Comparison of ENCODE assay signal across 8 cellular contexts in the genomic region with DNA sequence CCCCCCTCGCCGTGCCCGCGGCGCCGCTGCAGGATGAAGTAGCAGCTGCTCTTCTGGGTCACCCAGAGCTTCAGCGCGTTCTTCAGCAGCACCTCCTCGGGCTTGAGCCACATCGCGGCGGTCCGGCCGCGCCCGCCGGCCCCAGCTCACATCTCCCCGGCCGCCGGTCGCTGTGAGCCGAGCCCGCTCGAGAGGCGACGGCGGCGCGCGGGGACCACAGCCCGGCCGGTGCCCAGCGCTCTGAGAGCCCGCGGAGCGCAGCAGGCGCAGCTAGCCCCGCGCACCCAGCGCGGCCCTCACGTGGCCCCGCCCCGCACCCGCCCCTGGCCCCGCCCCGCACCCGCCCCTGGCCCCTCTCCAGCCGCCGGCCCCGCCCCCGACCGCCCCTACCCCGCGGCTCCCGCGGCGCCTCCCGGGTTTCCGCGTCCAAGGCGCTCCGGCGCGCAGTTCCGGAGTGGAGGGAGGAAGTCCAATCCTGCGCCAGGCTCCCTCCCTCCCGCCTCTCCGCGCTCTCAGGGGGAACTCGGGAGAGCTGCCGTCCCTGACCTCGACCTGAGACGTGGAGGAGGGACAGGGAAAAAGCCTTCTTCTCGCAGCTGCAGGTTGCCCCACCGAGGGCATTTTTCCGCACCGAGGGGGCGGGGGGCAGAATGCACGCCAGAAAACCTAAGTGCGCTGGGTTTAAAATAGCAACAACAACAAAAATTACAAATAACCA. TPM values are rescaled to one million over a fixed set of nuclear protein-coding genes. Genes with fewer than 3 reads are reported as not detected.
DNase-seq lines count a peak whose midpoint lies in the region; ATAC-seq, FAIRE-seq and TF ChIP-seq lines count a peak whose summit lies in the region.

A gene (minus strand): TSS at position 242 of the 718 bp plus-strand sequence. CDS start 129 bp downstream, at position 113.

- peak; percentile 52 for ATAC-seq in GM18858 (IDR thresholded peaks at IDR 0.05; ENCODE audit: unreplicated experiment)
- ATAC-seq in HG03097 (IDR thresholded peaks at IDR 0.05; ENCODE audit: low FRiP score, unreplicated experiment): peak; percentile 56
- peak; percentile 67 for ATAC-seq in HepG2

- BruUV-seq in A673 (replicated peaks; lab: Mats Ljungman, UMichigan) (no TSS peak), HepG2 (replicated peaks; lab: Mats Ljungman, UMichigan) (no TSS peak)

- H3K36me3 ChIP-seq in A673 (ENCODE audit: insufficient read depth, low read length, poor library complexity, severe bottlenecking): no peaks in the 10 kb centered on the region
- H3K36me3 ChIP-seq in HepG2 (replicated peaks in 1 of 2; ENCODE audit: control insufficient read depth in 1 of 2, insufficient read depth in 2 of 2, low read length in 2 of 2): peaks cover 2 to 9% of the 10 kb centered on the region in 2 experiments; a peak in 3 of 5 replicates

- peaks cover 45% of the 10 kb centered on the region for H3K79me2 ChIP-seq in HepG2 (ENCODE audit: insufficient read depth, low read length)

- H3K4me3 ChIP-seq in A673 (ENCODE audit: low read depth, low read length, poor library complexity, severe bottlenecking): peak within 1 kb of the TSS; percentile 67
- peak within 1 kb of the TSS; percentile 83 to 97 (median 89) for H3K4me3 ChIP-seq in HepG2 (replicated peaks in 1 of 3; ENCODE audit: insufficient read depth in 1 of 3, low read depth in 2 of 3, low read length in 3 of 3)

- H4K20me1 ChIP-seq in HepG2 (ENCODE audit: insufficient read depth, low read length): peaks cover 32% of the 10 kb centered on the region

- peak within 1 kb of the TSS; percentile 95 for H3K4me2 ChIP-seq in HepG2 (ENCODE audit: low read depth, low read length)

- POLR2A ChIA-PET in A673 (lab: Charles Lee; ENCODE audit: low non-redundant PET): interaction anchor here (0.6 kb wide), 3 partner anchors 118 to 440 kb away, joined by 3 to 6 read pairs (median 4); no protein-coding TSS in a partner anchor
- POLR2A ChIA-PET in HepG2 (lab: Yijun Ruan, JAX): interaction anchor here (0.6 to 6.4 kb wide), 18 partner anchors 10 to 148 kb away, joined by 3 to 54 read pairs (median 8); a partner anchor contains a TSS

- H3K27ac ChIP-seq in A673 (ENCODE audit: low read depth, low read length, poor library complexity, severe bottlenecking) (peak within 1 kb of the TSS; percentile 63), HepG2 (ENCODE audit: extremely low read length, insufficient read depth, low read length) (peak within 1 kb of the TSS; percentile 74)

- TF ChIP-seq CTCF in A673 (conservative IDR thresholded peaks at IDR 0.05; ENCODE audit: low read depth, low read length) (no peak), HepG2 (CRISPR knock-in tag; IDR thresholded peaks at IDR 0.05) (peak; percentile 15; the same call in 1 of the 2 replicates)

- H3K4me1 ChIP-seq in A673 (ENCODE audit: insufficient read depth, low read length, poor library complexity, severe bottlenecking) (peaks cover 13% of the 10 kb centered on the region), HepG2 (ENCODE audit: insufficient read depth, low read length) (peaks cover 61% of the 10 kb centered on the region)

- in situ Hi-C loops in HepG2 (cut with HindIII; ENCODE audit: extremely low pct_ligation_motif_present, low pct_unique_long_range_greater_than_20kb): loop anchor here (5.0 to 25.0 kb wide), 2 partner anchors 114 to 564 kb away; no protein-coding TSS in a partner anchor

- DNase-seq in A673 (ENCODE audit: low spot score) (peak; percentile 89), NCI-H446 treated with DMSO at 0.1 percent for 48 hours (lab: John Stamatoyannopoulos, UW) (peak; percentile 46), dermis microvascular lymphatic vessel endothelial cell (ENCODE audit: low read depth in 2 of 2) (peak; percentile 43 to 87), HepG2 (ENCODE audit: low spot score) (peak; percentile 84)
- peak; percentile 73 to 77 for DNase-seq in activated CD4-positive, alpha-beta T cell treated with anti-CD3 and anti-CD28 coated beads, Interleukin-2, amount 50 U/mL, for 48 hours
- DNase-seq in stimulated activated CD4-positive, alpha-beta T cell treated with anti-CD3 and anti-CD28 coated beads, Interleukin-2, amount 100 ng/mL, for 4 hours (ENCODE audit: low read depth): peak; percentile 44

- no peak for FAIRE-seq in HepG2 (lab: Jason Lieb, UNC)

- 1% methylated on average over 22 of the region's 81 CpGs for whole genome bisulfite sequencing in HepG2 (ENCODE audit: low lambda C conversion rate)

- H2AFZ ChIP-seq in HepG2 (ENCODE audit: low read length): peak within 1 kb of the TSS; percentile 75

- intact Hi-C loops in A673 (cut with micrococcal nuclease; ENCODE audit: unreplicated experiment) (no loop called here), HepG2 (cut with micrococcal nuclease; ENCODE audit: unreplicated experiment) (no loop called here)

- TF ChIP-seq EP300 in HepG2 (IDR thresholded peaks at IDR 0.05; ENCODE audit: low read depth in 2 of 2, low read length in 2 of 2) (peak in 1 of 2 experiments; percentile 28; a peak in 1 of 4 replicates), HepG2 (CRISPR knock-in tag; IDR thresholded peaks at IDR 0.05; ENCODE audit: borderline replicate concordance) (peak; percentile 45; the same call in 1 of the 2 replicates)

- H3K9me3 ChIP-seq in A673 (ENCODE audit: low read depth, low read length, poor library complexity, severe bottlenecking): no peaks in the 10 kb centered on the region
- H3K9me3 ChIP-seq in HepG2 (ENCODE audit: low read length): no peaks in the 10 kb centered on the region

- H3K27me3 ChIP-seq in A673 (replicated peaks; ENCODE audit: insufficient read depth, low read depth, low read length, poor library complexity): no peaks in the 10 kb centered on the region
- H3K27me3 ChIP-seq in HepG2 (ENCODE audit: control insufficient read depth in 1 of 2, insufficient read depth in 2 of 2, low read length in 2 of 2): no peaks in the 10 kb centered on the region; a peak in 1 of 5 replicates

- TF ChIP-seq RAD21 in HepG2 (CRISPR knock-in tag; IDR thresholded peaks at IDR 0.05): no peak

- peak; percentile 81 to 94 for TF ChIP-seq POLR2A in HepG2 (IDR thresholded peaks at IDR 0.05; ENCODE audit: insufficient read depth in 1 of 2, low read depth in 2 of 2, low read length in 2 of 2)

- CTCF ChIA-PET in A673 (lab: Charles Lee) (no interaction called here), HepG2 (lab: Yijun Ruan, JAX; ENCODE audit: low intra/inter-chr PET ratio, low total read pairs) (interaction anchor here (1.4 to 5.8 kb wide), 3 partner anchors 37 to 138 kb away, joined by 4 to 93 read pairs (median 53); no protein-coding TSS in a partner anchor)

- peak within 1 kb of the TSS; percentile 89 for H3K9ac ChIP-seq in HepG2 (ENCODE audit: insufficient read depth, low read depth, low read length)

TF ChIP-seq in HepG2, 621 proteins besides CTCF, POLR2A, EP300 and RAD21 (continues in another document):
- TF ChIP-seq, protein P1, sequence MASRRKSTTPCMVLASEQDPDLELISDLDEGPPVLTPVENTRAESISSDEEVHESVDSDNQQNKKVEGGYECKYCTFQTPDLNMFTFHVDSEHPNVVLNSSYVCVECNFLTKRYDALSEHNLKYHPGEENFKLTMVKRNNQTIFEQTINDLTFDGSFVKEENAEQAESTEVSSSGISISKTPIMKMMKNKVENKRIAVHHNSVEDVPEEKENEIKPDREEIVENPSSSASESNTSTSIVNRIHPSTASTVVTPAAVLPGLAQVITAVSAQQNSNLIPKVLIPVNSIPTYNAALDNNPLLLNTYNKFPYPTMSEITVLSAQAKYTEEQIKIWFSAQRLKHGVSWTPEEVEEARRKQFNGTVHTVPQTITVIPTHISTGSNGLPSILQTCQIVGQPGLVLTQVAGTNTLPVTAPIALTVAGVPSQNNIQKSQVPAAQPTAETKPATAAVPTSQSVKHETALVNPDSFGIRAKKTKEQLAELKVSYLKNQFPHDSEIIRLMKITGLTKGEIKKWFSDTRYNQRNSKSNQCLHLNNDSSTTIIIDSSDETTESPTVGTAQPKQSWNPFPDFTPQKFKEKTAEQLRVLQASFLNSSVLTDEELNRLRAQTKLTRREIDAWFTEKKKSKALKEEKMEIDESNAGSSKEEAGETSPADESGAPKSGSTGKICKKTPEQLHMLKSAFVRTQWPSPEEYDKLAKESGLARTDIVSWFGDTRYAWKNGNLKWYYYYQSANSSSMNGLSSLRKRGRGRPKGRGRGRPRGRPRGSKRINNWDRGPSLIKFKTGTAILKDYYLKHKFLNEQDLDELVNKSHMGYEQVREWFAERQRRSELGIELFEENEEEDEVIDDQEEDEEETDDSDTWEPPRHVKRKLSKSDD (CRISPR knock-in tag; IDR thresholded peaks at IDR 0.05; ENCODE audit: low read depth): peak; percentile 47; the same call in 1 of the 2 replicates
- peak; percentile 23; the same call in 1 of the 2 replicates for TF ChIP-seq HDAC2 (CRISPR knock-in tag; IDR thresholded peaks at IDR 0.05)
- no peak for TF ChIP-seq RFXANK (CRISPR knock-in tag; IDR thresholded peaks at IDR 0.05)
- TF ChIP-seq ATRX (CRISPR knock-in tag; IDR thresholded peaks at IDR 0.05; ENCODE audit: borderline replicate concordance): no peak
- no peak for TF ChIP-seq ZNF484 (CRISPR knock-in tag; IDR thresholded peaks at IDR 0.05; ENCODE audit: borderline replicate concordance, low read depth)

RNA-seq across cellular contexts. Expression of the gene that starts here (rescaled TPM):
- total RNA-seq in A673 (2021) (5.1 and 8.6 TPM in 2 replicates), dermis microvascular lymphatic vessel endothelial cell (62.4 and 120 TPM in 2 replicates), HepG2 (2016; rRNA removed; fragmentation: Illumina TruSeq; extraction: Trizol) (24.6 and 45.1 TPM in 2 replicates)
- 19.7 and 20.1 TPM in 2 replicates for total RNA-seq in HepG2 (2016; cell fraction: cytosol; rRNA removed; fragmentation: Illumina TruSeq; extraction: Trizol; ENCODE audit: low read depth)
- 24.0 and 41.1 TPM in 2 replicates for total RNA-seq in HepG2 (2016; cell fraction: insoluble cytoplasmic fraction; rRNA removed; fragmentation: Illumina TruSeq; extraction: Trizol)
- 25.6 and 27.6 TPM in 2 replicates for total RNA-seq in HepG2 (2016; cell fraction: membrane; rRNA removed; fragmentation: Illumina TruSeq; extraction: Trizol)
- total RNA-seq in HepG2 (2016; cell fraction: nucleus; rRNA removed; fragmentation: Illumina TruSeq; extraction: Trizol): 65.7 and 82.2 TPM in 2 replicates
- 95.4 and 109 TPM in 2 replicates for polyA plus RNA-seq in HepG2 (2011; rRNA removed)
- polyA plus RNA-seq in HepG2 (2011; cell fraction: cytosol; rRNA removed): 29.9 and 31.1 TPM in 2 replicates
- 436 and 543 TPM in 2 replicates for polyA plus RNA-seq in HepG2 (2011; cell fraction: nucleus; rRNA removed)
- 48.7 and 51.7 TPM in 2 replicates for polyA plus RNA-seq in HepG2 (2012)
- polyA plus RNA-seq in HepG2 (2016; cell fraction: cytosol; fragmentation: Illumina TruSeq; extraction: Trizol; ENCODE audit: low read depth): 3.0 and 3.1 TPM in 2 replicates
- polyA plus RNA-seq in HepG2 (2016; cell fraction: insoluble cytoplasmic fraction; fragmentation: Illumina TruSeq; extraction: Trizol; ENCODE audit: low read depth): 19.9 and 22.5 TPM in 2 replicates
- 8.5 and 9.7 TPM in 2 replicates for polyA plus RNA-seq in HepG2 (2016; cell fraction: membrane; fragmentation: Illumina TruSeq; extraction: Trizol; ENCODE audit: low read depth)
- 164 and 165 TPM in 2 replicates for polyA plus RNA-seq in HepG2 (2016; cell fraction: nucleus; fragmentation: Illumina TruSeq; extraction: Trizol; ENCODE audit: insufficient read depth, low read depth)
- polyA minus RNA-seq in HepG2 (2011; rRNA and poly(A)+ RNA removed; ENCODE audit: low replicate concordance): 49.0 and 185 TPM in 2 replicates
- polyA minus RNA-seq in HepG2 (2011; cell fraction: cytosol; rRNA and poly(A)+ RNA removed): 17.5 and 18.1 TPM in 2 replicates
- polyA minus RNA-seq in HepG2 (2011; cell fraction: nucleus; rRNA and poly(A)+ RNA removed): 201 and 233 TPM in 2 replicates

Comparison
In these comparisons a context has a peak if more than half of its experiments do, and no peak if none do; other contexts are left out.
1. Peak in every context shown above with its lines: DNase-seq, ATAC-seq, H3K4me3 ChIP-seq and H3K27ac ChIP-seq.